Comparison of ENCODE assay signal across 1 cellular context in genomic region chr2:10333247-10333613, GRCh38.
TF ChIP-seq lines count a peak whose summit lies in the region.

No MANE protein-coding gene starts in this region.

TF ChIP-seq in GM23338, 12 proteins besides CTCF, POLR2A, EP300 and RAD21 (continued from another document):
- TF ChIP-seq ZNF462 (CRISPR knock-in tag; IDR thresholded peaks at IDR 0.05): no peak
- no peak for TF ChIP-seq CREB1 (CRISPR knock-in tag; IDR thresholded peaks at IDR 0.05; ENCODE audit: low read depth)
- TF ChIP-seq JUNB (IDR thresholded peaks at IDR 0.05; ENCODE audit: unreplicated experiment): no peak
- no peak for TF ChIP-seq EZH2phosphoT487 (IDR thresholded peaks at IDR 0.05; ENCODE audit: unreplicated experiment)
- no peak for TF ChIP-seq STAT1 (IDR thresholded peaks at IDR 0.05; ENCODE audit: unreplicated experiment)
- no peak for TF ChIP-seq REST (IDR thresholded peaks at IDR 0.05; ENCODE audit: unreplicated experiment)
- TF ChIP-seq NANOG (IDR thresholded peaks at IDR 0.05; ENCODE audit: borderline replicate concordance): no peak
- TF ChIP-seq POLR2AphosphoS5 (IDR thresholded peaks at IDR 0.05; ENCODE audit: low read depth): no peak
- no peak for TF ChIP-seq ZNF331 (CRISPR knock-in tag; IDR thresholded peaks at IDR 0.05; ENCODE audit: low read depth)
- TF ChIP-seq ZNF114 (CRISPR knock-in tag; IDR thresholded peaks at IDR 0.05): no peak
